In genomic region chr10:90373911-90374310, GRCh38 we compare ENCODE assay signal across 32 cellular contexts.
"Had no signal": no experiment of that assay in that cellular context is flagged by ENCODE, and none has a peak within 500 bp of the region (broad histone marks: within the 10 kb centered on the region; RNA-seq: fewer than 3 reads in every experiment).

No MANE protein-coding gene starts in this region.

- H3K4me1 Mint-ChIP-seq: activated B cell treated with CpG ODN at 0.5 μM for 24 hours; activated CD4-positive, alpha-beta T cell treated with anti-CD3 and anti-CD28 coated beads, Interleukin-2, amount 10 ng/mL, durations not matched to agents 24 days and 14 days; activated naive CD8-positive, alpha-beta T cell treated with anti-CD3 and anti-CD28 coated beads for 36 hours; activated T-helper 17 cell treated with anti-CD3 and anti-CD28 coated beads, Interleukin-2, amount 50 U/mL, for 72 hours had no signal

- DNase-seq: activated B cell treated with CpG ODN at 0.5 μM for 24 hours; activated CD4-positive, alpha-beta T cell treated with anti-CD3 and anti-CD28 coated beads, Interleukin-2, amount 10 ng/mL, durations not matched to agents 24 days and 14 days; activated CD4-positive, alpha-beta T cell treated with anti-CD3 and anti-CD28 coated beads, Interleukin-2, amount 50 U/mL, for 4 hours; activated CD4-positive, CD25-positive, alpha-beta regulatory T cell treated with anti-CD3 and anti-CD28 coated beads, Interleukin-2, amount 50 U/mL, for 72 hours; activated CD8-positive, alpha-beta T cell treated with anti-CD3 and anti-CD28 coated beads for 36 hours; activated effector memory CD4-positive, alpha-beta T cell treated with anti-CD3 and anti-CD28 coated beads, Interleukin-2, amount 50 U/mL, for 16 hours; activated naive CD4-positive, alpha-beta T cell; activated naive CD4-positive, alpha-beta T cell treated with anti-CD3 and anti-CD28 coated beads, Interleukin-2, amount 50 U/mL, for 16 hours; activated naive CD8-positive, alpha-beta T cell treated with anti-CD3 and anti-CD28 coated beads for 36 hours; activated T-cell treated with anti-CD3 and anti-CD28 coated beads, Interleukin-2, amount 50 U/mL, for 1 hour; activated T-cell treated with anti-CD3 and anti-CD28 coated beads, Interleukin-2, amount 50 U/mL, for 72 hours; amygdala; MM.1S; MV-4-11; NCI-H1092; NCI-H1436 treated with DMSO at 0.1 percent for 48 hours; NCI-H1694 treated with DMSO at 0.1 percent for 48 hours; NCI-H2029 treated with DMSO at 0.1 percent for 48 hours; NCI-H2107; NCI-H226; NCI-H446 treated with DMSO at 0.1 percent for 48 hours; NCI-H526; NCI-H748 treated with DMSO at 0.1 percent for 48 hours; NK-92 treated with Interleukin-12 subunit alpha and Interleukin-12 subunit beta, amount 100 ng/mL, for 24 hours; PC-9; Right ventricle myocardium superior; SW 1271; T-helper 1 cell; T-helper 2 cell; T-helper 9 cell had no signal

- H3K27me3 Mint-ChIP-seq: activated CD4-positive, alpha-beta T cell treated with anti-CD3 and anti-CD28 coated beads, Interleukin-2, amount 10 ng/mL, durations not matched to agents 24 days and 14 days; activated CD8-positive, alpha-beta T cell treated with anti-CD3 and anti-CD28 coated beads for 36 hours; activated naive CD8-positive, alpha-beta T cell treated with anti-CD3 and anti-CD28 coated beads for 36 hours had no signal

- H3K27ac Mint-ChIP-seq: activated B cell treated with CpG ODN at 0.5 μM for 24 hours; activated CD4-positive, alpha-beta T cell treated with anti-CD3 and anti-CD28 coated beads, Interleukin-2, amount 10 ng/mL, durations not matched to agents 24 days and 14 days; activated CD8-positive, alpha-beta T cell treated with anti-CD3 and anti-CD28 coated beads for 36 hours; activated naive CD8-positive, alpha-beta T cell treated with anti-CD3 and anti-CD28 coated beads for 36 hours; activated T-cell treated with anti-CD3 and anti-CD28 coated beads, Interleukin-2, amount 50 U/mL, for 72 hours; activated T-helper 17 cell treated with anti-CD3 and anti-CD28 coated beads, Interleukin-2, amount 50 U/mL, for 72 hours had no signal

- H3K4me3 Mint-ChIP-seq: activated B cell treated with CpG ODN at 0.5 μM for 24 hours; activated CD4-positive, alpha-beta T cell treated with anti-CD3 and anti-CD28 coated beads, Interleukin-2, amount 10 ng/mL, durations not matched to agents 24 days and 14 days; activated CD8-positive, alpha-beta T cell treated with anti-CD3 and anti-CD28 coated beads for 36 hours; activated naive CD8-positive, alpha-beta T cell treated with anti-CD3 and anti-CD28 coated beads for 36 hours; activated T-cell treated with anti-CD3 and anti-CD28 coated beads, Interleukin-2, amount 50 U/mL, for 72 hours; activated T-helper 17 cell treated with anti-CD3 and anti-CD28 coated beads, Interleukin-2, amount 50 U/mL, for 72 hours had no signal

- H3K4me3 ChIP-seq: ascending aorta, PC-9 had no signal

- H3K9me3 Mint-ChIP-seq: activated B cell treated with CpG ODN at 0.5 μM for 24 hours; activated CD4-positive, alpha-beta T cell treated with anti-CD3 and anti-CD28 coated beads, Interleukin-2, amount 10 ng/mL, durations not matched to agents 24 days and 14 days; activated naive CD8-positive, alpha-beta T cell treated with anti-CD3 and anti-CD28 coated beads for 36 hours; activated T-cell treated with anti-CD3 and anti-CD28 coated beads, Interleukin-2, amount 50 U/mL, for 72 hours had no signal

- H3K36me3 Mint-ChIP-seq: activated naive CD8-positive, alpha-beta T cell treated with anti-CD3 and anti-CD28 coated beads for 36 hours had no signal

- ATAC-seq: activated CD8-positive, alpha-beta T cell treated with anti-CD3 and anti-CD28 coated beads for 36 hours; activated T-cell treated with anti-CD3 and anti-CD28 coated beads, Interleukin-2, amount 50 U/mL, for 72 hours; activated T-helper 17 cell treated with anti-CD3 and anti-CD28 coated beads, Interleukin-2, amount 50 U/mL, for 72 hours had no signal
